16 cellular contexts compared by ENCODE assay signal in the genomic region with DNA sequence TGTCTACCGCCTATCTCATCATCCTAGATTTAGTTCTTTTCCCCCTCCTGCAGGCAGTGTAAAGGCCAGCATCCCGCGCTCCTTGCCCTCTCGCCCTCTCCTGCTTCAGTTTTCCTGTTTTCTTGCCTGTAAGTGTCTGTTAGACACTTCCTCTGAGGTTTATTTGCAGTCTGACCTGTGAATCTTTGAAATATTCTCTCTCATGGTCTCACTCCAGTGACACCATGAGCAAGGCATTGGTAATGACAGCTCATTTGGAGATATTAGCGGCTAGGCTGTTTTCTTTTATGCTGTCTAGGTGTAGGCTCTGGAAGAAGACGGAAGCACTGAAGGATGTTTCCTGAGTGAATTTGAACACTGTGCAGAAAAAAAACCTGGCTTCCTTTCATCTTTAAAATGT.
A peak's percentile ranks its signal among the peaks of the same experiment; 100 is the strongest.
DNase-seq lines count a peak whose midpoint lies in the region; ATAC-seq, FAIRE-seq and TF ChIP-seq lines count a peak whose summit lies in the region.
"Had no signal": no experiment of that assay in that cellular context is flagged by ENCODE, and none has a peak within 500 bp of the region (broad histone marks: within the 10 kb centered on the region; RNA-seq: fewer than 3 reads in every experiment).

No MANE protein-coding gene starts in this region.

- TF ChIP-seq POLR2A in HCT116 (IDR thresholded peaks at IDR 0.05; ENCODE audit: borderline replicate concordance, extremely low read depth, insufficient read depth, insufficient read length), result no peak
- no peak for TF ChIP-seq POLR2A in prostate gland (IDR thresholded peaks at IDR 0.05)

- H3K27me3 ChIP-seq in HCT116 (ENCODE audit: insufficient read depth, low read length), result 0 out of 2 replicates have a peak, but pooled peaks cover 7% of the 10 kb centered on the region
- H3K27me3 ChIP-seq in prostate gland (replicated peaks; ENCODE audit: insufficient read depth), result no peaks in the 10 kb centered on the region
- H3K27me3 ChIP-seq: ascending aorta had no signal

- DNase-seq in D721Med (ENCODE audit: insufficient read length, low spot score) (no peak), HCT116 (ENCODE audit: low read depth, low spot score) (no peak), SK-MEL-5 (ENCODE audit: low read depth, low spot score) (peak; percentile 4), immature natural killer cell (peak; percentile 13 to 19 (median 14)), SW480 (ENCODE audit: low spot score) (no peak), prostate gland (ENCODE audit: low spot score) (no peak)
- DNase-seq: hippocampal formation, psoas muscle had no signal

- H3K4me2 ChIP-seq in HCT116 (ENCODE audit: low read length), result no peak overlapping the region

- H3K9ac ChIP-seq in HCT116 (ENCODE audit: low read length), result no peak overlapping the region

- FAIRE-seq in D721Med (lab: Jason Lieb, UNC), result no peak
- FAIRE-seq: TTC549 had no signal

- H3K4me3 ChIP-seq in HCT116 (replicated peaks in 1 of 2; ENCODE audit: low read depth in 1 of 2, low read length in 2 of 2), result no peak overlapping the region
- no peak overlapping the region for H3K4me3 ChIP-seq in prostate gland
- H3K4me3 ChIP-seq: ascending aorta, HAP-1, psoas muscle had no signal

- H3K36me3 ChIP-seq in HCT116 (ENCODE audit: control insufficient read depth in 1 of 2, insufficient read depth in 2 of 2, low read length in 2 of 2) (no peaks in the 10 kb centered on the region), prostate gland (no peaks in the 10 kb centered on the region)
- H3K36me3 ChIP-seq: ascending aorta, HAP-1 had no signal

- H3K9me2 ChIP-seq in HCT116 (ENCODE audit: insufficient read depth), result no peaks in the 10 kb centered on the region

- peak; percentile 42; the same call in 1 of the 2 replicates for ATAC-seq in HCT116
- ATAC-seq in HG02642 (IDR thresholded peaks at IDR 0.05; ENCODE audit: poor library complexity, unreplicated experiment), result no peak
- no peak for ATAC-seq in GM18909 (IDR thresholded peaks at IDR 0.05; ENCODE audit: poor library complexity, unreplicated experiment)
- ATAC-seq: Panc1, psoas muscle had no signal

- POLR2A ChIA-PET in HCT116 (lab: Charles Lee), result no interaction called here

- no peaks in the 10 kb centered on the region for H4K20me1 ChIP-seq in HCT116 (ENCODE audit: insufficient read depth)

- H3K9me3 Mint-ChIP-seq in immature natural killer cell, result no peaks in the 10 kb centered on the region
- H3K9me3 Mint-ChIP-seq: memory B cell had no signal

- BruUV-seq in HCT116 (replicated peaks; lab: Mats Ljungman, UMichigan), result no TSS peak

- H3K4me1 ChIP-seq in HCT116 (ENCODE audit: control insufficient read depth in 1 of 2, insufficient read depth in 2 of 2, low read length in 2 of 2), result no peaks in the 10 kb centered on the region
- no peaks in the 10 kb centered on the region for H3K4me1 ChIP-seq in prostate gland (replicated peaks)
- H3K4me1 ChIP-seq: ascending aorta, HAP-1, psoas muscle had no signal

- peak overlapping the region in 4 of 6 donors; percentile 8 to 83 (median 55) for H3K27ac Mint-ChIP-seq in immature natural killer cell

- intact Hi-C loops in HCT116 (cut with micrococcal nuclease) (no loop called here), prostate gland (cut with DNase I) (no loop called here)

- no peaks in the 10 kb centered on the region for H3K79me2 ChIP-seq in HCT116 (ENCODE audit: insufficient read depth, low read length)

- RAD21 ChIA-PET in HCT116 (lab: Charles Lee; ENCODE audit: low non-redundant PET in 1 of 2, low total read pairs in 2 of 2, uncharacterized antibody in 2 of 2, unreplicated experiment in 2 of 2), result interaction anchor here in 1 of 2 experiments (0.5 kb wide), 1 partner anchor 270 kb away, joined by 3 read pairs; no protein-coding TSS in a partner anchor

- H3K4me1 Mint-ChIP-seq in immature natural killer cell, result peaks cover 39 to 42% of the 10 kb centered on the region in 2 donors

- H3K27ac ChIP-seq in HCT116 (ENCODE audit: low read depth, low read length) (no peak overlapping the region), prostate gland (no peak overlapping the region)
- H3K27ac ChIP-seq: ascending aorta, C4-2B, psoas muscle had no signal

- H3K9me3 ChIP-seq in HCT116 (ENCODE audit: control insufficient read depth in 1 of 2, insufficient read depth in 1 of 2, low read depth in 1 of 2, low read length in 2 of 2), result no peaks in the 10 kb centered on the region
- no peaks in the 10 kb centered on the region for H3K9me3 ChIP-seq in prostate gland
- H3K9me3 ChIP-seq: ascending aorta, HAP-1, psoas muscle had no signal

- CTCF ChIA-PET in HCT116 (lab: Charles Lee), result no interaction called here

- peaks cover 0 to 2% (median 0%) of the 10 kb centered on the region in 3 donors for H3K27me3 Mint-ChIP-seq in immature natural killer cell (ENCODE audit: low read depth in 3 of 3)

- WGBS in prostate gland, result 71% methylated on average over 6 of the region's 6 CpGs

- TF ChIP-seq RAD21 in HCT116 (IDR thresholded peaks at IDR 0.05; ENCODE audit: low read depth), result no peak

- no peak overlapping the region for H2AFZ ChIP-seq in HCT116 (ENCODE audit: low read depth, low read length, poor library complexity, severe bottlenecking)

- in situ Hi-C loops in SK-MEL-5 (cut with HindIII; ENCODE audit: low pct_unique_long_range_greater_than_20kb, low sequenced_read_pairs), result no loop called here

- TF ChIP-seq CTCF in D721Med (IDR thresholded peaks at IDR 0.05; ENCODE audit: insufficient read depth, missing control alignments) (peak; percentile 5), HCT116 (IDR thresholded peaks at IDR 0.05 in 2 of 3, conservative IDR thresholded peaks at IDR 0.05 in 1 of 3; ENCODE audit: borderline replicate concordance in 1 of 3, insufficient read depth in 1 of 3, low read depth in 2 of 3, low read length in 2 of 3) (no peak), prostate gland (IDR thresholded peaks at IDR 0.05) (no peak)

- H3K36me3 Mint-ChIP-seq in immature natural killer cell, result no peaks in the 10 kb centered on the region
- H3K36me3 Mint-ChIP-seq: memory B cell had no signal

- no peak overlapping the region for H3K4me3 Mint-ChIP-seq in immature natural killer cell
- H3K4me3 Mint-ChIP-seq: memory B cell had no signal

TF ChIP-seq in HCT116, 20 proteins besides CTCF, POLR2A, EP300 and RAD21 (continues in another document):
- TF ChIP-seq, protein P1, sequence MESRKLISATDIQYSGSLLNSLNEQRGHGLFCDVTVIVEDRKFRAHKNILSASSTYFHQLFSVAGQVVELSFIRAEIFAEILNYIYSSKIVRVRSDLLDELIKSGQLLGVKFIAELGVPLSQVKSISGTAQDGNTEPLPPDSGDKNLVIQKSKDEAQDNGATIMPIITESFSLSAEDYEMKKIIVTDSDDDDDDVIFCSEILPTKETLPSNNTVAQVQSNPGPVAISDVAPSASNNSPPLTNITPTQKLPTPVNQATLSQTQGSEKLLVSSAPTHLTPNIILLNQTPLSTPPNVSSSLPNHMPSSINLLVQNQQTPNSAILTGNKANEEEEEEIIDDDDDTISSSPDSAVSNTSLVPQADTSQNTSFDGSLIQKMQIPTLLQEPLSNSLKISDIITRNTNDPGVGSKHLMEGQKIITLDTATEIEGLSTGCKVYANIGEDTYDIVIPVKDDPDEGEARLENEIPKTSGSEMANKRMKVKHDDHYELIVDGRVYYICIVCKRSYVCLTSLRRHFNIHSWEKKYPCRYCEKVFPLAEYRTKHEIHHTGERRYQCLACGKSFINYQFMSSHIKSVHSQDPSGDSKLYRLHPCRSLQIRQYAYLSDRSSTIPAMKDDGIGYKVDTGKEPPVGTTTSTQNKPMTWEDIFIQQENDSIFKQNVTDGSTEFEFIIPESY (IDR thresholded peaks at IDR 0.05; ENCODE audit: extremely low read depth, insufficient replicate concordance, low read length), result no peak
- TF ChIP-seq, protein P2, sequence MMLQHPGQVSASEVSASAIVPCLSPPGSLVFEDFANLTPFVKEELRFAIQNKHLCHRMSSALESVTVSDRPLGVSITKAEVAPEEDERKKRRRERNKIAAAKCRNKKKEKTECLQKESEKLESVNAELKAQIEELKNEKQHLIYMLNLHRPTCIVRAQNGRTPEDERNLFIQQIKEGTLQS (IDR thresholded peaks at IDR 0.05), result no peak
- TF ChIP-seq JUND (IDR thresholded peaks at IDR 0.05), result no peak
- TF ChIP-seq, protein P3, sequence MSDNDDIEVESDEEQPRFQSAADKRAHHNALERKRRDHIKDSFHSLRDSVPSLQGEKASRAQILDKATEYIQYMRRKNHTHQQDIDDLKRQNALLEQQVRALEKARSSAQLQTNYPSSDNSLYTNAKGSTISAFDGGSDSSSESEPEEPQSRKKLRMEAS (IDR thresholded peaks at IDR 0.05), result no peak
- TF ChIP-seq, protein P4, sequence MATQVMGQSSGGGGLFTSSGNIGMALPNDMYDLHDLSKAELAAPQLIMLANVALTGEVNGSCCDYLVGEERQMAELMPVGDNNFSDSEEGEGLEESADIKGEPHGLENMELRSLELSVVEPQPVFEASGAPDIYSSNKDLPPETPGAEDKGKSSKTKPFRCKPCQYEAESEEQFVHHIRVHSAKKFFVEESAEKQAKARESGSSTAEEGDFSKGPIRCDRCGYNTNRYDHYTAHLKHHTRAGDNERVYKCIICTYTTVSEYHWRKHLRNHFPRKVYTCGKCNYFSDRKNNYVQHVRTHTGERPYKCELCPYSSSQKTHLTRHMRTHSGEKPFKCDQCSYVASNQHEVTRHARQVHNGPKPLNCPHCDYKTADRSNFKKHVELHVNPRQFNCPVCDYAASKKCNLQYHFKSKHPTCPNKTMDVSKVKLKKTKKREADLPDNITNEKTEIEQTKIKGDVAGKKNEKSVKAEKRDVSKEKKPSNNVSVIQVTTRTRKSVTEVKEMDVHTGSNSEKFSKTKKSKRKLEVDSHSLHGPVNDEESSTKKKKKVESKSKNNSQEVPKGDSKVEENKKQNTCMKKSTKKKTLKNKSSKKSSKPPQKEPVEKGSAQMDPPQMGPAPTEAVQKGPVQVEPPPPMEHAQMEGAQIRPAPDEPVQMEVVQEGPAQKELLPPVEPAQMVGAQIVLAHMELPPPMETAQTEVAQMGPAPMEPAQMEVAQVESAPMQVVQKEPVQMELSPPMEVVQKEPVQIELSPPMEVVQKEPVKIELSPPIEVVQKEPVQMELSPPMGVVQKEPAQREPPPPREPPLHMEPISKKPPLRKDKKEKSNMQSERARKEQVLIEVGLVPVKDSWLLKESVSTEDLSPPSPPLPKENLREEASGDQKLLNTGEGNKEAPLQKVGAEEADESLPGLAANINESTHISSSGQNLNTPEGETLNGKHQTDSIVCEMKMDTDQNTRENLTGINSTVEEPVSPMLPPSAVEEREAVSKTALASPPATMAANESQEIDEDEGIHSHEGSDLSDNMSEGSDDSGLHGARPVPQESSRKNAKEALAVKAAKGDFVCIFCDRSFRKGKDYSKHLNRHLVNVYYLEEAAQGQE (IDR thresholded peaks at IDR 0.05; ENCODE audit: low read depth), result no peak
- no peak for TF ChIP-seq CBX3 (IDR thresholded peaks at IDR 0.05; ENCODE audit: low read depth)
- TF ChIP-seq FOSL1 (IDR thresholded peaks at IDR 0.05; ENCODE audit: low read depth), result no peak
- no peak for TF ChIP-seq EGR1 (IDR thresholded peaks at IDR 0.05; ENCODE audit: low read depth)
- no peak for TF ChIP-seq ZNF274 (IDR thresholded peaks at IDR 0.05; ENCODE audit: low read depth, low read length)
- no peak for TF ChIP-seq POLR2AphosphoS5 (IDR thresholded peaks at IDR 0.05; ENCODE audit: low read depth, low read length)
- no peak for TF ChIP-seq ZFX (IDR thresholded peaks at IDR 0.05)
- TF ChIP-seq SIN3A (IDR thresholded peaks at IDR 0.05; ENCODE audit: low read depth), result no peak

Comparison
In these comparisons a context has a peak if more than half of its experiments do, and no peak if none do; other contexts are left out.
1. DNase-seq: peak in SK-MEL-5 (single experiment) and immature natural killer cell (3 of 3); none in D721Med (single experiment), HCT116 (single experiment), SW480 (single experiment) and prostate gland (single experiment).